In the genomic region with DNA sequence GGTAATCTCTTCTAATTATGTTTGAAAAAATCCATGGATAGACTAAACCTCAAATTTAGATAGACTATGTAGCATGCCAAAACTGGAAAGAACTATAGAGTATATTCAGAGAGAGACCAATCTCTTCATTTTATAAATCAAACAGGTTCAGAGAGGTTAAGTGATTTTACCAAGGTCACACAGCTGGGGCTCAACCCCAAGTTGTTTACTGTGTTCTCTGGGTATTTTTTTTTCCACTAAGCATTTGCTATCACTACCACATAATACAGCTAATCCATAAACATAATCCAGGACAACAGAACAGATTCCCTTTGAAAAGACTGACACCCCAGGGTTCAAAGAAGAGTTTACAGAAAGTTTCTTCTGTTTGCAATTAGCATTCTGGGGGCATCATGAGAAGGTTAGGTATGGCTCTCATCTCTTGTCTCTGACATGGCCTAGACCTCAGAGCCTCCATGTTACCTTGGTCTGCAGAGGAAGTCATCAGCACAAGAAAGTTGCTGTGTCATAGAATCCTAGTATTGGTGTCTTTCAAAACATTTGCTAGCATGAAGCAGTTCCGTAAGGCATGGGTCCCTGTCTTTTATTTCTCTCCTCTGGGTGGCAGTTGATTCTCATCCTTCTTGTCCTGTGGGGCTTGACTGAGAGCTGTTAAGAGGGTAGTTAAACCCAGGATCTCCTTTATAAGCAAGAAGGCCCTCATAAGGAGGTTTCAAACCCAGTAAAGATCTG, we compare ENCODE assay signal across 19 cellular contexts.
"Had no signal": no experiment of that assay in that cellular context is flagged by ENCODE, and none has a peak within 500 bp of the region (broad histone marks: within the 10 kb centered on the region; RNA-seq: fewer than 3 reads in every experiment).

No MANE protein-coding gene starts in this region.

- H3K27ac Mint-ChIP-seq: activated CD8-positive, alpha-beta T cell treated with anti-CD3 and anti-CD28 coated beads, Interleukin-2, amount 10 ng/mL, durations not matched to agents 7 days and 5 days; activated naive CD4-positive, alpha-beta T cell treated with anti-CD3 and anti-CD28 coated beads, Interleukin-2, amount 50 U/mL, for 24 hours; naive thymus-derived CD4-positive, alpha-beta T cell; T-helper 2 cell treated with Interferon-gamma antibody and Interleukin-4, amounts not matched to agents 5 μg/mL and 100 μg/mL, for 36 hours had no signal

- H3K36me3 Mint-ChIP-seq: activated naive CD4-positive, alpha-beta T cell treated with anti-CD3 and anti-CD28 coated beads, Interleukin-2, amount 50 U/mL, for 24 hours; naive thymus-derived CD4-positive, alpha-beta T cell had no signal

- H3K4me3 ChIP-seq: adrenal gland, colonic mucosa, esophagus squamous epithelium, left lung, mucosa of descending colon, thoracic aorta, upper lobe of right lung had no signal

- H3K4me3 Mint-ChIP-seq: activated CD8-positive, alpha-beta T cell treated with anti-CD3 and anti-CD28 coated beads, Interleukin-2, amount 10 ng/mL, durations not matched to agents 7 days and 5 days; activated naive CD4-positive, alpha-beta T cell treated with anti-CD3 and anti-CD28 coated beads, Interleukin-2, amount 50 U/mL, for 24 hours; naive thymus-derived CD4-positive, alpha-beta T cell; T-helper 2 cell treated with Interferon-gamma antibody and Interleukin-4, amounts not matched to agents 5 μg/mL and 100 μg/mL, for 36 hours had no signal

- ATAC-seq: activated CD8-positive, alpha-beta T cell treated with anti-CD3 and anti-CD28 coated beads, Interleukin-2, amount 10 ng/mL, durations not matched to agents 7 days and 5 days; left lung; mucosa of descending colon; naive thymus-derived CD4-positive, alpha-beta T cell; upper lobe of right lung had no signal

- FAIRE-seq: kidney had no signal

- DNase-seq: activated CD4-positive, alpha-beta T cell treated with anti-CD3 and anti-CD28 coated beads for 4 hours; activated CD8-positive, alpha-beta memory T cell treated with anti-CD3 and anti-CD28 coated beads, Interleukin-2, amount 50 U/mL, for 4 hours; activated CD8-positive, alpha-beta T cell treated with anti-CD3 and anti-CD28 coated beads, Interleukin-2, amount 10 ng/mL, durations not matched to agents 7 days and 5 days; activated effector memory CD4-positive, alpha-beta T cell treated with anti-CD3 and anti-CD28 coated beads, Interleukin-2, amount 50 U/mL, for 16 hours; activated T-cell treated with anti-CD3 and anti-CD28 coated beads, Interleukin-2, amount 50 U/mL, for 48 hours; adrenal gland; caudate nucleus; colonic mucosa; esophagus squamous epithelium; hippocampal formation; kidney; left lung; mucosa of descending colon; naive thymus-derived CD4-positive, alpha-beta T cell; stimulated activated CD4-positive, alpha-beta T cell treated with anti-CD3 and anti-CD28 coated beads, Interleukin-1b, Interleukin-23, amount 100 ng/mL, for 48 hours; upper lobe of right lung had no signal

- H3K9me3 Mint-ChIP-seq: activated naive CD4-positive, alpha-beta T cell treated with anti-CD3 and anti-CD28 coated beads, Interleukin-2, amount 50 U/mL, for 24 hours; naive thymus-derived CD4-positive, alpha-beta T cell; T-helper 2 cell treated with Interferon-gamma antibody and Interleukin-4, amounts not matched to agents 5 μg/mL and 100 μg/mL, for 36 hours had no signal
